Comparison of ENCODE assay signal across 1 cellular context in genomic region chr19:35958660-35959039, GRCh38.
TF ChIP-seq lines count a peak whose summit lies in the region.

No MANE protein-coding gene starts in this region.

TF ChIP-seq in HCT116, 20 proteins besides CTCF, POLR2A, EP300 and RAD21:
- TF ChIP-seq EZH2phosphoT487 (IDR thresholded peaks at IDR 0.05; ENCODE audit: borderline replicate concordance), result no peak
- no peak for TF ChIP-seq REST (IDR thresholded peaks at IDR 0.05; ENCODE audit: low read depth)
- no peak for TF ChIP-seq EZH2 (IDR thresholded peaks at IDR 0.05)
- no peak for TF ChIP-seq JUND (IDR thresholded peaks at IDR 0.05)
- TF ChIP-seq CBX3 (IDR thresholded peaks at IDR 0.05; ENCODE audit: low read depth), result no peak
- no peak for TF ChIP-seq SRF (IDR thresholded peaks at IDR 0.05; ENCODE audit: low read depth)
- TF ChIP-seq YY1 (IDR thresholded peaks at IDR 0.05; ENCODE audit: extremely low read depth, insufficient replicate concordance, low read depth, low read length), result no peak
- no peak for TF ChIP-seq SP1 (IDR thresholded peaks at IDR 0.05; ENCODE audit: low read depth)
- no peak for TF ChIP-seq ZNF274 (IDR thresholded peaks at IDR 0.05; ENCODE audit: low read depth, low read length)
- TF ChIP-seq EGR1 (IDR thresholded peaks at IDR 0.05; ENCODE audit: low read depth), result no peak
- TF ChIP-seq, protein P1, sequence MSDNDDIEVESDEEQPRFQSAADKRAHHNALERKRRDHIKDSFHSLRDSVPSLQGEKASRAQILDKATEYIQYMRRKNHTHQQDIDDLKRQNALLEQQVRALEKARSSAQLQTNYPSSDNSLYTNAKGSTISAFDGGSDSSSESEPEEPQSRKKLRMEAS (IDR thresholded peaks at IDR 0.05), result no peak
TF ChIP-seq in HCT116: peak in this region for 0.
